ENCODE assay signal across 1 cellular context in genomic region chr22:20588092-20588842, GRCh38.
TF ChIP-seq lines count a peak whose summit lies in the region.

No MANE protein-coding gene starts in this region.

TF ChIP-seq in GM23338, 12 proteins besides CTCF, POLR2A, EP300 and RAD21 (continued from another document):
- no peak for TF ChIP-seq ZNF462 (CRISPR knock-in tag; IDR thresholded peaks at IDR 0.05)
- no peak for TF ChIP-seq POLR2AphosphoS5 (IDR thresholded peaks at IDR 0.05; ENCODE audit: low read depth)
- TF ChIP-seq REST (IDR thresholded peaks at IDR 0.05; ENCODE audit: unreplicated experiment): no peak
- TF ChIP-seq ZNF114 (CRISPR knock-in tag; IDR thresholded peaks at IDR 0.05): no peak
- no peak for TF ChIP-seq NANOG (IDR thresholded peaks at IDR 0.05; ENCODE audit: borderline replicate concordance)
- no peak for TF ChIP-seq CREB1 (CRISPR knock-in tag; IDR thresholded peaks at IDR 0.05; ENCODE audit: low read depth)
